In the genomic region with DNA sequence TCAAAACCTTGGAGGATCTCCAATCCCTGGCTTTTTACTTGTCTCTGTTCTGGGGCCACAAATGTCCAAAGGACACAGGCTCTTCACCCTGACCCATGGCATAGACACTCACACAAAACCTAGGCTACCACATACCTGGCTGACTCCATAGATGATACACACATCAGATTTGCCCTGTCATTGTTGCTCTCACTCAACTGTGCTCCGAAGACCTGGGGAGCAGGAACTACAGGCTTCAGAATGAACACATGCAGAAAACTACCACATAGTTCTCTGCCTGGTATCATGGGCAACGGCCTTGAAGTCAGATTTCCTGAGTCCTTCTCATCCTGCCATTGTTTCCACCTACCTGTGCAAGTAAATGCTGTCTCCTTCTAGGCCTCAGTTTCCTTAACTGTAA, we compare ENCODE assay signal across 24 cellular contexts.
"Had no signal": no experiment of that assay in that cellular context is flagged by ENCODE, and none has a peak within 500 bp of the region (broad histone marks: within the 10 kb centered on the region; RNA-seq: fewer than 3 reads in every experiment).

No MANE protein-coding gene starts in this region.

- H3K27ac ChIP-seq: stomach, suprapubic skin, testis, thoracic aorta, tibial artery, tibial nerve, transverse colon, upper lobe of left lung, upper lobe of right lung, uterus, vagina had no signal

- H3K4me1 ChIP-seq: stomach, suprapubic skin, testis, tibial artery, tibial nerve, transverse colon, upper lobe of left lung, upper lobe of right lung, uterus, vagina had no signal

- H3K27me3 ChIP-seq: stomach, suprapubic skin, testis, tibial artery, tibial nerve, transverse colon, upper lobe of left lung, upper lobe of right lung, uterus, vagina had no signal

- H3K9me3 ChIP-seq: testis, uterus, vagina had no signal

- ATAC-seq: stimulated activated effector memory CD8-positive, alpha-beta T cell treated with anti-CD3 and anti-CD28 coated beads, Interleukin-12 subunit alpha, Interleukin-12 subunit beta, amount 100 ng/mL, for 72 hours; stimulated activated naive B cell treated with anti-CD40 and anti-IgM and Interleukin-4, amounts not matched to agents 10 μg/mL and 1 μg/mL and 100 μg/mL, for 72 hours; stimulated activated naive CD8-positive, alpha-beta T cell treated with anti-CD3 and anti-CD28 coated beads, Interleukin-15, amount 100 ng/mL, for 72 hours; stimulated activated naive CD8-positive, alpha-beta T cell treated with anti-CD3 and anti-CD28 coated beads, Interleukin-15, Interleukin-2, amounts not matched to agents 100 U/mL and 50 U/mL, for 24 hours; upper lobe of right lung had no signal

- H3K4me3 ChIP-seq: stomach, suprapubic skin, testis, thoracic aorta, tibial artery, tibial nerve, transverse colon, upper lobe of left lung, upper lobe of right lung, uterus, vagina had no signal

- H3K36me3 ChIP-seq: stomach, suprapubic skin, thoracic aorta, tibial artery, tibial nerve, transverse colon, upper lobe of left lung, upper lobe of right lung, uterus, vagina had no signal

- DNase-seq: stimulated activated CD4-positive, alpha-beta T cell treated with anti-CD3 and anti-CD28 coated beads, Interleukin-2, amount 100 ng/mL, for 48 hours; stimulated activated CD4-positive, alpha-beta T cell treated with anti-CD3 and anti-CD28 coated beads, Interleukin-4, amount 100 ng/mL, for 1 hour; stimulated activated CD4-positive, alpha-beta T cell treated with anti-CD3 and anti-CD28 coated beads, Interleukin-4, amount 100 ng/mL, for 24 hours; stimulated activated CD4-positive, alpha-beta T cell treated with anti-CD3 and anti-CD28 coated beads, Interleukin-4, amount 100 ng/mL, for 4 hours; stimulated activated CD8-positive, alpha-beta memory T cell treated with anti-CD3 and anti-CD28 coated beads, Interleukin-4, amount 100 ng/mL, for 48 hours; stimulated activated naive B cell treated with anti-CD40 and anti-IgM and Interleukin-4, amounts not matched to agents 10 μg/mL and 1 μg/mL and 100 μg/mL, for 72 hours; stimulated activated naive CD4-positive, alpha-beta T cell; stimulated activated naive CD4-positive, alpha-beta T cell treated with Interleukin-2 at 50 U/mL for 16 hours; stimulated activated naive CD8-positive, alpha-beta T cell treated with anti-CD3 and anti-CD28 coated beads, Interleukin-15, amount 100 ng/mL, for 72 hours; stimulated activated naive CD8-positive, alpha-beta T cell treated with anti-CD3 and anti-CD28 coated beads, Interleukin-15, Interleukin-2, amounts not matched to agents 100 U/mL and 50 U/mL, for 24 hours; stomach; substantia nigra; testis; tibial artery; transverse colon; trophoblast cell; upper lobe of left lung; upper lobe of right lung; uterus had no signal
